29 cellular contexts compared by ENCODE assay signal in the genomic region with DNA sequence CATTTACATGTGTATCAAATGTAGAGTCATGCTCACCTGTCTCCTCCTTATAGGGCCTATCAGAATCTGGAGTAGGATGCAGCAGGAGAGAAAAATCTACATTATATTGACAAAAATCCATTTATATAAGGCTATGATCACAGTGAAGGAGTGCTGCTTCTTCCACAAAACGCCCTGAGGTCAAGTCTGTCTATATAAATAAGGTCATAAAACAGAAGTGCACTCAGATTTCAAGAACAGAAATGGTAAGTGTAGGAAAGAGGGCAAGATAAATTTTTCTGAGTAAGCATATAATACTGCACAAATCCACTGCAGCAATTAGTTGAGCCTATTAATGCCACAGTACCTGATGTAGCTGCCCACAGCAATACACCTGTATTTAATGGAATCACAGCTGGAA. TPM values are rescaled to one million over a fixed set of nuclear protein-coding genes. Genes with fewer than 3 reads are reported as not detected.
DNase-seq lines count a peak whose midpoint lies in the region; ATAC-seq, FAIRE-seq and TF ChIP-seq lines count a peak whose summit lies in the region.
"Had no signal": no experiment of that assay in that cellular context is flagged by ENCODE, and none has a peak within 500 bp of the region (broad histone marks: within the 10 kb centered on the region; RNA-seq: fewer than 3 reads in every experiment).

No MANE protein-coding gene starts in this region.

- H3K4me2 ChIP-seq in A549 = no peak overlapping the region
- H3K4me2 ChIP-seq in H1 (ENCODE audit: insufficient read depth in 1 of 2, low read depth in 2 of 2, low read length in 2 of 2) = no peak overlapping the region
- no peak overlapping the region for H3K4me2 ChIP-seq in mesendoderm (ENCODE audit: low read length)

- no peak overlapping the region for H2AK5ac ChIP-seq in H1 (ENCODE audit: low read depth, low read length)
- H2AK5ac ChIP-seq in mesendoderm (ENCODE audit: low read length) = no peak overlapping the region

- FAIRE-seq in A549 (lab: Jason Lieb, UNC) (no peak), H1 (lab: Jason Lieb, UNC) (peak; percentile 19)
- FAIRE-seq: GM19239, small intestine had no signal

- no peak overlapping the region for H3K23ac ChIP-seq in H1 (ENCODE audit: insufficient read length)
- H3K23ac ChIP-seq in mesendoderm (ENCODE audit: low read length) = no peak overlapping the region

- H3K14ac ChIP-seq in H1 (ENCODE audit: insufficient read length) = no peak overlapping the region

- H3K4me3 ChIP-seq in A549 (no peak overlapping the region), H1 (ENCODE audit: extremely low read depth in 1 of 4, insufficient read depth in 2 of 4, low read depth in 3 of 4, low read length in 4 of 4) (no peak overlapping the region), mesendoderm (ENCODE audit: low read length) (no peak overlapping the region), esophagus squamous epithelium (no peak overlapping the region)
- H3K4me3 ChIP-seq: HAP-1 had no signal

- H4K5ac ChIP-seq in H1 (ENCODE audit: insufficient read length, low read depth, low read length) = no peak overlapping the region
- H4K5ac ChIP-seq in mesendoderm (ENCODE audit: low read length) = no peak overlapping the region

- no peak overlapping the region for H2BK120ac ChIP-seq in H1 (replicated peaks; ENCODE audit: low read depth, low read length)
- no peak overlapping the region for H2BK120ac ChIP-seq in mesendoderm (ENCODE audit: low read depth, low read length)

- H4K8ac ChIP-seq in H1 (ENCODE audit: extremely low read depth, insufficient read depth, low read length) (no peak overlapping the region), mesendoderm (ENCODE audit: low read depth, low read length) (no peak overlapping the region)

- H2BK15ac ChIP-seq in H1 (ENCODE audit: low read length) = no peak overlapping the region
- H2BK15ac ChIP-seq in mesendoderm (replicated peaks; ENCODE audit: low read depth) = no peak overlapping the region

- TF ChIP-seq RAD21 in A549 (conservative IDR thresholded peaks at IDR 0.05 in 1 of 2, IDR thresholded peaks at IDR 0.05 in 1 of 2) (no peak), H1 (IDR thresholded peaks at IDR 0.05 in 1 of 2, conservative IDR thresholded peaks at IDR 0.05 in 1 of 2; ENCODE audit: low read depth in 2 of 2, low read length in 2 of 2) (no peak)

- no peaks in the 10 kb centered on the region for H3K23me2 ChIP-seq in H1 (ENCODE audit: low read depth, low read length)

- POLR2A ChIA-PET in A549 (lab: Yijun Ruan, JAX) = no interaction called here
- POLR2A ChIA-PET in H1 (lab: Charles Lee; ENCODE audit: partially characterized antibody) = no interaction called here

- H3K4ac ChIP-seq in H1 (replicated peaks; ENCODE audit: insufficient read length, low read depth, low read length) = no peak overlapping the region
- no peak overlapping the region for H3K4ac ChIP-seq in mesendoderm (ENCODE audit: low read depth, low read length)

- H3K18ac ChIP-seq in H1 (ENCODE audit: extremely low read depth, low read length) (no peak overlapping the region), mesendoderm (ENCODE audit: low read length) (no peak overlapping the region)

- H3K4me1 ChIP-seq in A549 (peaks cover 26% of the 10 kb centered on the region; the same call in 2 of the 3 replicates), H1 (replicated peaks in 1 of 4; ENCODE audit: control insufficient read depth in 3 of 4, insufficient read depth in 4 of 4, low read length in 3 of 4) (no peaks in the 10 kb centered on the region), mesendoderm (ENCODE audit: control insufficient read depth, low read depth, low read length) (no peaks in the 10 kb centered on the region), esophagus squamous epithelium (no peaks in the 10 kb centered on the region)
- H3K4me1 ChIP-seq: BE2C, HAP-1 had no signal

- H2BK12ac ChIP-seq in H1 (ENCODE audit: low read depth, low read length) = no peak overlapping the region

- H3K56ac ChIP-seq in H1 (replicated peaks; ENCODE audit: insufficient read length, low read depth, low read length) (no peak overlapping the region), mesendoderm (ENCODE audit: low read length) (no peak overlapping the region)

- WGBS in A549 (ENCODE audit: missing lambda C conversion rate) = 27% methylated on average over 1 of the region's 1 CpG
- WGBS in H1 (ENCODE audit: extremely low coverage in 1 of 2, insufficient coverage in 1 of 2, insufficient read length in 1 of 2, insufficient replicate concordance in 2 of 2, low coverage in 1 of 2, low lambda C conversion rate in 2 of 2, missing lambda C conversion rate in 1 of 2), 2 experiments = 88% methylated on average over 1 of the region's 1 CpG; no CpG with 5 or more reads in 1 of the 2 experiments
- no CpG with 5 or more reads among the region's 1 CpG for WGBS in mesendoderm (ENCODE audit: extremely low coverage, insufficient coverage, low lambda C conversion rate)
- 27 to 73% methylated on average over 1 of the region's 1 CpG for WGBS in esophagus squamous epithelium, 2 donors

- no peaks in the 10 kb centered on the region for H3K79me1 ChIP-seq in H1 (ENCODE audit: low read depth, low read length)
- peaks cover 5% of the 10 kb centered on the region for H3K79me1 ChIP-seq in mesendoderm (ENCODE audit: low read length)

- ATAC-seq in A549 = no peak; a peak in 1 of 6 replicates
- ATAC-seq in GM18505 (IDR thresholded peaks at IDR 0.05; ENCODE audit: unreplicated experiment) = no peak
- ATAC-seq: left lobe of liver had no signal

- H4K20me1 ChIP-seq in H1 (replicated peaks in 1 of 2; ENCODE audit: control insufficient read depth in 1 of 2, insufficient read depth in 2 of 2, low read length in 2 of 2) = no peaks in the 10 kb centered on the region

- TF ChIP-seq POLR2A in A549 (IDR thresholded peaks at IDR 0.05; ENCODE audit: low read length) (no peak), H1 (IDR thresholded peaks at IDR 0.05; ENCODE audit: control extremely low read depth in 1 of 2, low read depth in 2 of 2, low read length in 2 of 2) (no peak), GM18505 (IDR thresholded peaks at IDR 0.05; ENCODE audit: borderline replicate concordance, extremely low read depth, insufficient read depth, insufficient read length) (no peak), esophagus squamous epithelium (IDR thresholded peaks at IDR 0.05) (no peak)

- H3K9me3 ChIP-seq in A549 (no peaks in the 10 kb centered on the region), H1 (ENCODE audit: insufficient read depth in 2 of 2, low read depth in 1 of 2, low read length in 1 of 2) (no peaks in the 10 kb centered on the region), esophagus squamous epithelium (no peaks in the 10 kb centered on the region)
- H3K9me3 ChIP-seq: BE2C, HAP-1 had no signal

- no peak overlapping the region for H2AFZ ChIP-seq in H1 (ENCODE audit: low read length)

- CTCF ChIA-PET in A549 (lab: Yijun Ruan, JAX) (interaction anchor here (1.6 kb wide), 1 partner anchor 34 kb away, joined by 3 read pairs; no protein-coding TSS in a partner anchor), H1 (lab: Charles Lee; ENCODE audit: partially characterized antibody) (interaction anchor here (0.6 to 4.6 kb wide), 2 partner anchors 15 to 518 kb away, joined by 3 to 30 read pairs; no protein-coding TSS in a partner anchor)

- H3K27me3 ChIP-seq in H1 (replicated peaks in 1 of 4; ENCODE audit: control insufficient read depth in 3 of 4, extremely low read depth in 1 of 4, insufficient read depth in 3 of 4, low read length in 3 of 4) (no peaks in the 10 kb centered on the region), mesendoderm (ENCODE audit: insufficient read depth, low read length, poor library complexity) (no peaks in the 10 kb centered on the region), esophagus squamous epithelium (no peaks in the 10 kb centered on the region)
- H3K27me3 ChIP-seq: BE2C had no signal

- TF ChIP-seq CTCF in A549 (IDR thresholded peaks at IDR 0.05) = no peak
- TF ChIP-seq CTCF in H1 (IDR thresholded peaks at IDR 0.05; ENCODE audit: control extremely low read depth in 1 of 3, insufficient read depth in 1 of 3, low read depth in 1 of 3, low read length in 3 of 3) = no peak
- no peak for TF ChIP-seq CTCF in esophagus squamous epithelium (IDR thresholded peaks at IDR 0.05)

- no peak overlapping the region for H2BK20ac ChIP-seq in H1 (ENCODE audit: low read length)

- H3K9ac ChIP-seq in H1 (replicated peaks in 1 of 4; ENCODE audit: extremely low read depth in 1 of 4, low read depth in 3 of 4, low read length in 3 of 4) = no peak overlapping the region
- no peak overlapping the region for H3K9ac ChIP-seq in mesendoderm (ENCODE audit: low read length)

- no peak overlapping the region for H3K27ac ChIP-seq in A549
- no peak overlapping the region for H3K27ac ChIP-seq in H1 (ENCODE audit: low read depth, low read length)
- H3K27ac ChIP-seq in mesendoderm (ENCODE audit: low read depth, low read length) = no peak overlapping the region
- no peak overlapping the region for H3K27ac ChIP-seq in esophagus squamous epithelium

- DNase-seq in A549 (ENCODE audit: low read depth in 1 of 2, low spot score in 1 of 2) (no peak), M059J (ENCODE audit: low read depth) (peak; percentile 51), NCI-H69 (lab: John Stamatoyannopoulos, UW) (peak; percentile 91), H1 (ENCODE audit: low read depth in 1 of 2, low spot score in 2 of 2) (no peak), mesendoderm (no peak), middle frontal gyrus (ENCODE audit: extremely low spot score, low spot score) (no peak), esophagus squamous epithelium (lab: John Stamatoyannopoulos, UW) (no peak)
- DNase-seq: activated CD4-positive, alpha-beta T cell treated with anti-CD3 and anti-CD28 coated beads for 4 hours; activated gamma-delta T cell; BE2C; CD8-positive, alpha-beta memory T cell; DMS 273 treated with DMSO at 0.1 percent for 48 hours; GDM1; hypothalamus; KBM-7; mesenchymal stem cell; MM.1S; naive B cell; NCI-H1436 treated with DMSO at 0.1 percent for 48 hours; NCI-H2171 treated with DMSO at 0.1 percent for 48 hours; NCI-H526; nucleus accumbens; small intestine; stimulated activated CD4-positive, alpha-beta T cell treated with anti-CD3 and anti-CD28 coated beads, Interleukin-1b, Interleukin-23, amount 100 ng/mL, for 48 hours had no signal

- H4K91ac ChIP-seq in H1 (replicated peaks; ENCODE audit: insufficient read length, low read length) = no peak overlapping the region

- H3K79me2 ChIP-seq in H1 (ENCODE audit: control insufficient read depth in 1 of 2, insufficient read depth in 2 of 2, low read length in 2 of 2) (no peaks in the 10 kb centered on the region), mesendoderm (ENCODE audit: control insufficient read depth, insufficient read depth, low read length) (peaks cover 4% of the 10 kb centered on the region)

- no peaks in the 10 kb centered on the region for H3K36me3 ChIP-seq in H1 (ENCODE audit: control insufficient read depth in 2 of 4, insufficient read depth in 4 of 4, low read length in 3 of 4)
- no peaks in the 10 kb centered on the region for H3K36me3 ChIP-seq in mesendoderm (ENCODE audit: control insufficient read depth, insufficient read depth, low read length)
- H3K36me3 ChIP-seq in esophagus squamous epithelium = no peaks in the 10 kb centered on the region
- H3K36me3 ChIP-seq: BE2C, HAP-1 had no signal

- TF ChIP-seq EP300 in A549 (IDR thresholded peaks at IDR 0.05) = no peak
- TF ChIP-seq EP300 in H1 (IDR thresholded peaks at IDR 0.05; ENCODE audit: borderline replicate concordance in 1 of 2, low read depth in 2 of 2, low read length in 2 of 2) = no peak

- intact Hi-C loops in esophagus squamous epithelium (cut with DNase I) = no loop called here

- H2BK5ac ChIP-seq in H1 (ENCODE audit: low read depth, low read length) = no peak overlapping the region
- H2BK5ac ChIP-seq in mesendoderm (ENCODE audit: low read length) = no peak overlapping the region

RNA-seq across cellular contexts. Expression of a gene that starts 51.8 kb away (rescaled TPM):
- polyA plus RNA-seq in A549 (2011; rRNA removed) = 215 and 244 TPM in 2 replicates
- 66.7 and 70.8 TPM in 2 replicates for polyA plus RNA-seq in A549 (2012; cell fraction: cytosol; rRNA removed)
- 138 and 156 TPM in 2 replicates for polyA plus RNA-seq in A549 (2012; cell fraction: nucleus; rRNA removed)
- 114 to 156 TPM (median 152 TPM) in 3 replicates for polyA plus RNA-seq in A549 (2017; fragmentation: RNase III; extraction: RNeasy Plus Mini Kit Qiagen cat#74134 plus additional on column Dnase treatment)
- 199 and 285 TPM in 2 replicates for polyA minus RNA-seq in A549 (2011; rRNA and poly(A)+ RNA removed)
- 131 and 221 TPM in 2 replicates for total RNA-seq in M059J (2014; rRNA removed; shearing (Covaris generic))
- 22.8 and 24.2 TPM in 2 replicates for total RNA-seq in H1 (2021; fragmentation: NEBNext Ultra II Directional; extraction: Animal tissue kit (Norgen Biotek cat#: 25700))
- polyA plus RNA-seq in H1 (2011; rRNA removed) = 4.2 and 4.7 TPM in 2 replicates
- polyA plus RNA-seq in H1 (2011; cell fraction: cytosol; rRNA removed) = 7.3 TPM
- 18.4 TPM for polyA plus RNA-seq in H1 (2011; cell fraction: nucleus; rRNA removed)
- polyA plus RNA-seq in H1 (2012, experiment 1 of 2) = 12.7 to 18.2 TPM (median 16.4 TPM) in 4 replicates
- polyA plus RNA-seq in H1 (2012, experiment 2 of 2) = 2.7 TPM
- 65.9 TPM for polyA plus RNA-seq in H1 (2013, experiment 1 of 2)
- 64.0 TPM for polyA plus RNA-seq in H1 (2013, experiment 2 of 2)
- polyA minus RNA-seq in H1 (2011; rRNA and poly(A)+ RNA removed) = 11.3 and 21.6 TPM in 2 replicates
- 5.9 TPM for polyA minus RNA-seq in H1 (2011; cell fraction: cytosol; rRNA and poly(A)+ RNA removed)
- 8.8 TPM for polyA minus RNA-seq in H1 (2011; cell fraction: nucleus; rRNA and poly(A)+ RNA removed)
- polyA plus RNA-seq in mesendoderm (2013, experiment 1 of 2) = 74.1 TPM
- polyA plus RNA-seq in mesendoderm (2013, experiment 2 of 2) = 72.8 TPM
- total RNA-seq in esophagus squamous epithelium = 10 to 100 TPM in 3 of 4 donors, 1 to 10 TPM in 1; 5.6 to 34.3 (median 13.4) TPM
- total RNA-seq: HT-29 had no signal
- polyA plus RNA-seq: CD8-positive, alpha-beta memory T cell had no signal

Comparison
In these comparisons a context has a peak if more than half of its experiments do, and no peak if none do; other contexts are left out.
1. DNase-seq: peak in M059J (single experiment) and NCI-H69 (single experiment); none in A549 (0 of 2), H1 (0 of 2), mesendoderm (single experiment), middle frontal gyrus (single experiment) and esophagus squamous epithelium (single experiment).